1 cellular context compared by ENCODE assay signal in genomic region chr11:102807921-102808320, GRCh38.
TF ChIP-seq lines count a peak whose summit lies in the region.

No MANE protein-coding gene starts in this region.

TF ChIP-seq in K562, 482 proteins besides CTCF, POLR2A, EP300 and RAD21:
- TF ChIP-seq GABPA (tag; conservative IDR thresholded peaks at IDR 0.05; ENCODE audit: low read depth) (peak; percentile 65), TFAP4 (CRISPR knock-in tag; IDR thresholded peaks at IDR 0.05; ENCODE audit: borderline replicate concordance) (peak; percentile 49; the same call in 1 of the 2 replicates), ZNF740 (CRISPR knock-in tag; IDR thresholded peaks at IDR 0.05) (no peak), ZNF740 (tag; IDR thresholded peaks at IDR 0.05) (no peak), ZBTB34 (CRISPR knock-in tag; IDR thresholded peaks at IDR 0.05) (no peak), CEBPB (tag; IDR thresholded peaks at IDR 0.05) (no peak)
